ENCODE assay signal across 18 cellular contexts in the genomic region with DNA sequence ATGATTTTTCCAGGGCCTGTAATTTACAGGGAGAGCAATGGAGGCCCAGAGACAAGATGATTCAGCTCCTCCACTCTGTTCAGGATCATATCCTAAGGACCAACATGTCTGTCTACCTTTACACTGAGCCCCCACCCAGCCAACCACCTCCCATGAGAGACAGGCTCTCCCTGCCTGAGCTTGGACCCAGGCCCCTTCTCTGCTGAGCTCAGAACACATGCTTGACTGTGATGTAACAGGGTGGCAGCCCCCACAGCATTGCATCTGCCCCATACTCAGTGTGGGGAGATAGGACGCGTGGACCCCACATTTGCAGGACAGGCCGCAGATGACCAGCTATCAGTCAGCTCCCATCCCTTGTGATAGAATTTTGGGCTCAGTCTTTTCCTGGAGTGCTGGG.
"Had no signal": no experiment of that assay in that cellular context is flagged by ENCODE, and none has a peak within 500 bp of the region (broad histone marks: within the 10 kb centered on the region; RNA-seq: fewer than 3 reads in every experiment).

No MANE protein-coding gene starts in this region.

- DNase-seq: activated CD4-positive, alpha-beta T cell treated with anti-CD3 and anti-CD28 coated beads, Interleukin-2, amount 50 U/mL, for 1 hour; activated CD4-positive, CD25-positive, alpha-beta regulatory T cell treated with anti-CD3 and anti-CD28 coated beads, Interleukin-2, amount 50 U/mL, for 72 hours; activated gamma-delta T cell treated with Interleukin-2 at 50 U/mL for 16 hours; activated T-cell treated with anti-CD3 and anti-CD28 coated beads, Interleukin-2, amount 50 U/mL, for 1 hour; cerebellar nuclear complex; cortex of kidney; endodermal cell; naive thymus-derived CD8-positive, alpha-beta T cell; stimulated activated CD4-positive, alpha-beta T cell treated with anti-CD3 and anti-CD28 coated beads, Interleukin-2, amount 100 ng/mL, for 24 hours; stomach; T-helper 1 cell; WERI-Rb-1 had no signal

- H3K4me3 ChIP-seq: adrenal gland, heart right ventricle, right lobe of liver, stomach had no signal

- H3K9me3 ChIP-seq: adrenal gland, heart right ventricle, right lobe of liver, stomach had no signal

- H3K36me3 ChIP-seq: adrenal gland, heart right ventricle, right lobe of liver, stomach, WERI-Rb-1 had no signal

- H3K27ac ChIP-seq: parathyroid adenoma, right lobe of liver, WERI-Rb-1 had no signal

- H3K4me1 ChIP-seq: parathyroid adenoma, right lobe of liver, stomach had no signal

- H2AFZ ChIP-seq: parathyroid adenoma had no signal

- ATAC-seq: naive thymus-derived CD8-positive, alpha-beta T cell; SK-N-SH treated with all-trans-retinoic acid at 6 μM for 48 hours; stimulated activated memory B cell treated with anti-CD40 and anti-IgM and Interleukin-4, amounts not matched to agents 10 μg/mL and 1 μg/mL and 100 μg/mL, for 72 hours had no signal

- H3K27me3 ChIP-seq: adrenal gland, right lobe of liver, stomach had no signal

- H3K9ac ChIP-seq: parathyroid adenoma had no signal
